Comparison of ENCODE assay signal across 7 cellular contexts in the genomic region with DNA sequence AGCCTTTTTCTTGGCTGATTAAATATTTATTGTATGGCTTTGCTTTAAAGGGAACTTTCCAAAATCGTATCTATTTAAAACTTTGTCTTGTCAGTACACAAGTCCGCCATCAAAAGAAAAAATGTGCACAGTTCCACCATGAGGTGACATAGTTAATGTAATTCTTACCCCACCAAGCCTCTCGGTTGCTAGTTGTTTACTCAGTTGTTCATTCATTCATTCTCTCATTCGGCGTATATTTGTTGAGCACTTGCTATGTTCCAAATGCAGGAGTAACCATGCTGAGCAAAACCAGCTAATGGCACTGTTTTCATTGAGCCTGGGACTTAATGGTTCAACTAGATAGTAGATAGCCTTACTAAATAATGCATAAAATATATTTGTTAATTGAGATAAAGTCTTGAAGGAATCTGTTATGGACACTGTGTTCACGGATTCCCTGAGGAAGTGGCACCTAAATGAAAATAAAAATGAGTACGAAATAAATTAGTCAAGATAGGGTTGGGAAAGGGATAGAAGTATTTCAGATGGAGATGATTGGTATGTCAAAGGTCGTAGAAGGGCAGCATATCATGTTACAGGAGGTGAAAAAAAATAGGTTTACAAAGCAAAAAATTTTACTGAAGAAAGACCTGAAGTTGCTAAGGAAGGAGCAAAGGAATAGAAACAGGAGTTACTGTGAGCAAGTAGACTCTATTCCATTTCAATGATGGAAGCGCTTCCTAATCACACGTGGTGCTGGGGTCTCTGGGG. TPM values are rescaled to one million over a fixed set of nuclear protein-coding genes. Genes with fewer than 3 reads are reported as not detected.
A peak's percentile ranks its signal among the peaks of the same experiment; 100 is the strongest.
DNase-seq lines count a peak whose midpoint lies in the region; ATAC-seq, FAIRE-seq and TF ChIP-seq lines count a peak whose summit lies in the region.

No MANE protein-coding gene starts in this region.

- no peak for TF ChIP-seq EP300 in stomach (IDR thresholded peaks at IDR 0.05)

- FAIRE-seq in GM12892 (lab: Jason Lieb, UNC), result no peak

- H3K36me3 Mint-ChIP-seq in activated CD8-positive, alpha-beta T cell treated with anti-CD3 and anti-CD28 coated beads, Interleukin-2, amount 10 ng/mL, durations not matched to agents 7 days and 5 days (ENCODE audit: low read depth), result peaks cover 24% of the 10 kb centered on the region

- DNase-seq in activated CD8-positive, alpha-beta T cell treated with anti-CD3 and anti-CD28 coated beads, Interleukin-2, amount 10 ng/mL, durations not matched to agents 7 days and 5 days, result no peak
- DNase-seq in stomach, result no peak
- DNase-seq in GM12892 (ENCODE audit: insufficient read length), result no peak
- no peak for DNase-seq in NOMO-1 treated with dmso at 0.1 percent for 144 hours (lab: John Stamatoyannopoulos, UW; ENCODE audit: unreplicated experiment)
- no peak for DNase-seq in stimulated activated CD4-positive, alpha-beta T cell treated with anti-CD3 and anti-CD28 coated beads, Interleukin-4, amount 100 ng/mL, for 24 hours

- POLR2A ChIA-PET in activated CD8-positive, alpha-beta T cell treated with anti-CD3 and anti-CD28 coated beads, Interleukin-2, amount 10 ng/mL, durations not matched to agents 7 days and 5 days (lab: Charles Lee), result interaction anchor here (0.8 to 6.3 kb wide), 4 partner anchors 18 to 316 kb away, joined by 3 to 51 read pairs (median 4); a partner anchor contains a TSS

- WGBS in stomach, 5 donors, result 41 to 50% (median 44%) methylated on average over 10 of the region's 10 CpGs

- no peaks in the 10 kb centered on the region for H3K27me3 Mint-ChIP-seq in activated CD8-positive, alpha-beta T cell treated with anti-CD3 and anti-CD28 coated beads, Interleukin-2, amount 10 ng/mL, durations not matched to agents 7 days and 5 days (ENCODE audit: low read depth)

- H3K27ac ChIP-seq in HUES48 (ENCODE audit: low read depth, low read length), result no peak overlapping the region
- peak overlapping the region in 2 of 5 donors; percentile 91 to 96 for H3K27ac ChIP-seq in stomach

- H3K4me3 Mint-ChIP-seq in activated CD8-positive, alpha-beta T cell treated with anti-CD3 and anti-CD28 coated beads, Interleukin-2, amount 10 ng/mL, durations not matched to agents 7 days and 5 days, result peak overlapping the region; percentile 90

- no peaks in the 10 kb centered on the region for H3K9me3 Mint-ChIP-seq in activated CD8-positive, alpha-beta T cell treated with anti-CD3 and anti-CD28 coated beads, Interleukin-2, amount 10 ng/mL, durations not matched to agents 7 days and 5 days (ENCODE audit: insufficient read depth)

- H3K36me3 ChIP-seq in HUES48 (ENCODE audit: control insufficient read depth, insufficient read depth, low read length) (peaks cover 4% of the 10 kb centered on the region; the same call in 1 of the 2 replicates), stomach (no peaks in the 10 kb centered on the region)

- no peak for ATAC-seq in activated CD8-positive, alpha-beta T cell treated with anti-CD3 and anti-CD28 coated beads, Interleukin-2, amount 10 ng/mL, durations not matched to agents 7 days and 5 days

- H3K27me3 ChIP-seq in HUES48 (ENCODE audit: control insufficient read depth, insufficient read depth, low read length), result no peaks in the 10 kb centered on the region
- no peaks in the 10 kb centered on the region for H3K27me3 ChIP-seq in stomach

- no peak overlapping the region for H3K27ac Mint-ChIP-seq in activated CD8-positive, alpha-beta T cell treated with anti-CD3 and anti-CD28 coated beads, Interleukin-2, amount 10 ng/mL, durations not matched to agents 7 days and 5 days

- TF ChIP-seq POLR2A in stomach (IDR thresholded peaks at IDR 0.05), result no peak
- TF ChIP-seq POLR2A in GM12892 (IDR thresholded peaks at IDR 0.05; ENCODE audit: low read depth, low read length), result no peak

- CTCF ChIA-PET in activated CD8-positive, alpha-beta T cell treated with anti-CD3 and anti-CD28 coated beads, Interleukin-2, amount 10 ng/mL, durations not matched to agents 7 days and 5 days (lab: Charles Lee), result no interaction called here

- H3K9me3 ChIP-seq in HUES48 (ENCODE audit: control insufficient read depth, insufficient read depth, low read length) (no peaks in the 10 kb centered on the region), iPS-18c (ENCODE audit: control insufficient read depth, insufficient read depth, low read length) (peaks cover 4% of the 10 kb centered on the region), stomach (no peaks in the 10 kb centered on the region)

- intact Hi-C loops in stomach (cut with DNase I; ENCODE audit: low total_unique reads), result no loop called here

- H3K4me1 ChIP-seq in HUES48 (ENCODE audit: control insufficient read depth, insufficient read depth, low read length) (peaks cover 14% of the 10 kb centered on the region), stomach (peaks cover 14 to 58% (median 40%) of the 10 kb centered on the region in 4 donors)

- H3K4me1 Mint-ChIP-seq in activated CD8-positive, alpha-beta T cell treated with anti-CD3 and anti-CD28 coated beads, Interleukin-2, amount 10 ng/mL, durations not matched to agents 7 days and 5 days (ENCODE audit: low read depth), result peaks cover 39% of the 10 kb centered on the region

- no peak overlapping the region for H3K9ac ChIP-seq in HUES48 (ENCODE audit: low read depth, low read length)

- peak overlapping the region; percentile 99 for H3K4me3 ChIP-seq in HUES48 (ENCODE audit: low read depth, low read length)
- peak overlapping the region; percentile 97 for H3K4me3 ChIP-seq in iPS-18c (ENCODE audit: insufficient read depth, low read depth, low read length)
- peak overlapping the region; percentile 90 to 98 (median 96) for H3K4me3 ChIP-seq in stomach

- TF ChIP-seq CTCF in stomach (IDR thresholded peaks at IDR 0.05), result no peak

RNA-seq across cellular contexts. Expression of a gene that starts 1.5 kb away (rescaled TPM):
- total RNA-seq in activated CD8-positive, alpha-beta T cell treated with anti-CD3 and anti-CD28 coated beads, Interleukin-2, amount 10 ng/mL, durations not matched to agents 7 days and 5 days, result 10 to 100 TPM; 19.7 to 21.2 TPM
- total RNA-seq in stomach, result 10 to 100 TPM; 17.4 to 39.7 (median 29.6) TPM
- 1 to 10 TPM; 5.9 to 9.9 (median 6.8) TPM for polyA plus RNA-seq in stomach
- polyA plus RNA-seq in GM12892 (2012; ENCODE audit: missing spikeins), result 11.8 TPM

RNA-seq across cellular contexts. Expression of a gene that starts 17.3 kb away (rescaled TPM):
- 10 to 100 TPM; 86.0 to 88.4 TPM for total RNA-seq in activated CD8-positive, alpha-beta T cell treated with anti-CD3 and anti-CD28 coated beads, Interleukin-2, amount 10 ng/mL, durations not matched to agents 7 days and 5 days
- 100 to 1,000 TPM in 1 of 5 donors, 10 to 100 TPM in 3, 1 to 10 TPM in 1; 7.6 to 190 (median 22.9) TPM for total RNA-seq in stomach
- polyA plus RNA-seq in stomach, result 10 to 100 TPM; 23.3 to 28.5 (median 27.2) TPM
- polyA plus RNA-seq in GM12892 (2012; ENCODE audit: missing spikeins), result 44.3 TPM

RNA-seq across cellular contexts. Expression of a gene that starts 48.5 kb away (rescaled TPM):
- 10 to 100 TPM; 11.4 to 12.9 TPM for total RNA-seq in activated CD8-positive, alpha-beta T cell treated with anti-CD3 and anti-CD28 coated beads, Interleukin-2, amount 10 ng/mL, durations not matched to agents 7 days and 5 days
- total RNA-seq in stomach, result 10 to 100 TPM in 1 of 5 donors, 1 to 10 TPM in 4; 2.7 to 10.5 (median 5.1) TPM
- 1 to 10 TPM; 4.1 to 9.8 (median 5.2) TPM for polyA plus RNA-seq in stomach
- 8.0 TPM for polyA plus RNA-seq in GM12892 (2012; ENCODE audit: missing spikeins)
